Comparison of ENCODE assay signal across 8 cellular contexts in the genomic region with DNA sequence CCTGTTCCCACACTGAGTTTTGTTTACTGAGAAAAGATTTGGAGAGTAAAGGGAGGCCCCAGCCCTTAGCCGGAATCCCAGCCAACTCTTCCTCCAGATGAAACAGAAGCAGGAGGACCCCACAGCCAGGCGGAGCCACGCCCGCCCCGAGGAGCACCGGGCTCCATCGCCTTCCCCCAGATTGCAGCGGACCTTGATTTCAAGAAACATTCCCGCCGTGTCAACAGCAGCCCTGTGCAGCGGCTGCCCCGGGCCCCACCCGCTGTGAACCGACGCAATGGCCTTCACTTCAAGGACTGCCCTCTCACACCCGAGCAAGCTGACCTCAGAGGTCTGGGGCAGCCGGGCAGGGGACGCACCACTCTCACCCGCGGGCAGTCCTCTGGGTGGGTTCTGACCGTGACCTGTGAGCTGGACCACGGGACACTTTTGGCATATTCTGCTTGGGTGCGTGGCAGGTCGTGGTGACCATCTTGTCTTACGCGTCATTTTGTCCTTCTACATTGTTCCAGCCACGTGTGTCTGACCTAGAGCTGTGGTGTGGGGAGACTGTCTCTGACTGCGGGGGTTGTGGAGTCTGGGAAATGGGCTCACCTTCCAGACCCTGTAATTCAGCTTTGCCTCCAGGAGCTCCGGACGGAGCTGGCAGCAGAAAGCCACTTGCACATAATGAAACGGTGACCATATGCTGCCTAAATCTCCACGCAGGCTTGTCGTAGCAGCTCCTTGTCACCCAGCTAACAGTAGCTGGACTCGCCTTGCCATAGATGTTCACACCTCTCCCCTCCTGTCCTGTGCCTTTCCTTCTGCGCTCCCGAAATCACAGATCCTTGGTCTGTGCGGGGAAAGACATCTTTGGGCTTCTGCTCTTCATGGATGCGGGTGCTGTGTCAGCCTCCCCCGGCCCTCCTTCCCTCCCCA. TPM values are rescaled to one million over a fixed set of nuclear protein-coding genes. Genes with fewer than 3 reads are reported as not detected.
DNase-seq lines count a peak whose midpoint lies in the region; ATAC-seq and TF ChIP-seq lines count a peak whose summit lies in the region.

No MANE protein-coding gene starts in this region.

- peak overlapping the region; percentile 48 for H3K4me2 ChIP-seq in H9 (ENCODE audit: insufficient read depth, insufficient read length, low read length)

- H4K8ac ChIP-seq in H9 (replicated peaks; ENCODE audit: insufficient read length, low read depth, low read length): no peak overlapping the region

- H3K4me1 ChIP-seq in H9 (ENCODE audit: insufficient read depth, low read length): no peaks in the 10 kb centered on the region
- peaks cover 5 to 35% (median 22%) of the 10 kb centered on the region in 9 donors for H3K4me1 ChIP-seq in heart right ventricle
- H3K4me1 ChIP-seq in skeletal muscle tissue (ENCODE audit: control insufficient read depth in 3 of 3, insufficient read depth in 3 of 3, low read length in 3 of 3): peaks cover 11 to 21% (median 16%) of the 10 kb centered on the region in 3 donors

- H2BK5ac ChIP-seq in H9 (ENCODE audit: insufficient read length, low read length): no peak overlapping the region

- H3K23me2 ChIP-seq in H9 (ENCODE audit: insufficient read length, low read depth, low read length, poor library complexity, severe bottlenecking): peaks cover 4% of the 10 kb centered on the region

- H2BK15ac ChIP-seq in H9 (ENCODE audit: low read depth, low read length): no peak overlapping the region

- no peaks in the 10 kb centered on the region for H3K79me1 ChIP-seq in H9 (ENCODE audit: insufficient read depth, low read depth, low read length, poor library complexity, severe bottlenecking)

- H3K27ac Mint-ChIP-seq in H9: no peak overlapping the region
- no peak overlapping the region for H3K27ac Mint-ChIP-seq in activated B cell treated with CpG ODN at 0.5 μM for 24 hours

- peaks cover 78% of the 10 kb centered on the region for H3K27me3 Mint-ChIP-seq in H9 (ENCODE audit: low read depth)
- peaks cover 6% of the 10 kb centered on the region for H3K27me3 Mint-ChIP-seq in activated B cell treated with CpG ODN at 0.5 μM for 24 hours

- peaks cover 2% of the 10 kb centered on the region for H4K20me1 ChIP-seq in H9 (ENCODE audit: control insufficient read depth, insufficient read depth, insufficient read length)

- no peaks in the 10 kb centered on the region; a peak in 2 of 5 replicates for H3K9me3 Mint-ChIP-seq in H9
- H3K9me3 Mint-ChIP-seq in activated B cell treated with CpG ODN at 0.5 μM for 24 hours: no peaks in the 10 kb centered on the region

- no peak overlapping the region for H3K56ac ChIP-seq in H9 (ENCODE audit: insufficient read length, low read depth, low read length)

- H3T11ph ChIP-seq in H9 (ENCODE audit: low read length): no peak overlapping the region

- H2BK120ac ChIP-seq in H9 (ENCODE audit: low read depth, low read length, poor library complexity, severe bottlenecking): no peak overlapping the region

- H3K36me3 Mint-ChIP-seq in H9 (ENCODE audit: insufficient read depth in 1 of 3, low read depth in 3 of 3): no peaks in the 10 kb centered on the region; a peak in 1 of 7 replicates
- no peaks in the 10 kb centered on the region for H3K36me3 Mint-ChIP-seq in activated B cell treated with CpG ODN at 0.5 μM for 24 hours (ENCODE audit: low read depth)

- no peaks in the 10 kb centered on the region for H3K79me2 ChIP-seq in H9 (ENCODE audit: insufficient read depth, low read length)

- TF ChIP-seq CTCF in H9 (conservative IDR thresholded peaks at IDR 0.05) (no peak), activated B cell treated with CpG ODN at 0.5 μM for 24 hours (IDR thresholded peaks at IDR 0.05) (no peak), heart right ventricle (IDR thresholded peaks at IDR 0.05) (no peak)

- no peak overlapping the region for H2AFZ ChIP-seq in H9 (ENCODE audit: low read length)

- no peak overlapping the region for H3K18ac ChIP-seq in H9 (ENCODE audit: insufficient read length, low read depth, low read length)

- peaks cover 22 to 46% of the 10 kb centered on the region in 2 experiments for H3K4me1 Mint-ChIP-seq in H9
- peaks cover 9% of the 10 kb centered on the region for H3K4me1 Mint-ChIP-seq in activated B cell treated with CpG ODN at 0.5 μM for 24 hours

- POLR2A ChIA-PET in activated B cell treated with CpG ODN at 0.5 μM for 24 hours (lab: Charles Lee): interaction anchor here (0.8 to 2.4 kb wide), 5 partner anchors 12 to 137 kb away, joined by 3 to 12 read pairs (median 5); a partner anchor contains a TSS

- intact Hi-C loops in activated B cell treated with CpG ODN at 0.5 μM for 24 hours (cut with micrococcal nuclease) (loop anchor here (1.0 to 2.0 kb wide), 10 partner anchors 27 to 673 kb away; a partner anchor contains a TSS), heart right ventricle (cut with DNase I) (loop anchor here in 7 of 10 donors (2.0 to 10.0 kb wide), 8 partner anchors 59 to 209 kb away; a partner anchor contains a TSS)

- H3K9me3 ChIP-seq in H9 (ENCODE audit: control insufficient read depth, low read depth, low read length) (no peaks in the 10 kb centered on the region), heart right ventricle (no peaks in the 10 kb centered on the region), skeletal muscle tissue (ENCODE audit: control insufficient read depth in 3 of 3, low read length in 3 of 3) (no peaks in the 10 kb centered on the region)

- H3K4me3 ChIP-seq in heart right ventricle (peak overlapping the region; percentile 4 to 55 (median 46)), skeletal muscle tissue (ENCODE audit: low read length in 3 of 3) (peak overlapping the region; percentile 62 to 84 (median 80))

- ATAC-seq in activated B cell treated with CpG ODN at 0.5 μM for 24 hours (ENCODE audit: low read depth): no peak
- peak; percentile 9 to 32 (median 14) for ATAC-seq in heart right ventricle
- no peak for ATAC-seq in GM19395 (IDR thresholded peaks at IDR 0.05; ENCODE audit: unreplicated experiment)

- H3K27me3 ChIP-seq in H9 (ENCODE audit: insufficient read depth, low read length) (peaks cover 6% of the 10 kb centered on the region; the same call in 1 of the 2 replicates), heart right ventricle (no peaks in the 10 kb centered on the region), skeletal muscle tissue (ENCODE audit: control insufficient read depth in 3 of 3, insufficient read depth in 3 of 3, low read length in 3 of 3) (no peaks in the 10 kb centered on the region)

- no peak overlapping the region for H3K23ac ChIP-seq in H9 (ENCODE audit: insufficient read length, low read depth, low read length)

- H3K27ac ChIP-seq in H9 (ENCODE audit: insufficient read length, low read depth, low read length) (no peak overlapping the region), heart right ventricle (peak overlapping the region in 1 of 10 donors; percentile 25), skeletal muscle tissue (ENCODE audit: low read depth, low read length) (peak overlapping the region; percentile 34)

- H3K36me3 ChIP-seq in heart right ventricle: no peaks in the 10 kb centered on the region
- no peaks in the 10 kb centered on the region for H3K36me3 ChIP-seq in skeletal muscle tissue (ENCODE audit: control insufficient read depth in 3 of 3, insufficient read depth in 3 of 3, low read length in 3 of 3)

- no peak overlapping the region for H4K91ac ChIP-seq in H9 (ENCODE audit: insufficient read length, low read depth, low read length)

- CTCF ChIA-PET in activated B cell treated with CpG ODN at 0.5 μM for 24 hours (lab: Charles Lee): interaction anchor here (0.6 to 4.8 kb wide), 37 partner anchors 10 to 672 kb away, joined by 3 to 67 read pairs (median 4); a partner anchor contains a TSS

- H3K4me3 Mint-ChIP-seq in H9: no peak overlapping the region
- H3K4me3 Mint-ChIP-seq in activated B cell treated with CpG ODN at 0.5 μM for 24 hours: peak overlapping the region; percentile 84

- no peak overlapping the region for H4K5ac ChIP-seq in H9 (ENCODE audit: insufficient read length, low read depth, low read length)

- no peak overlapping the region for H3K14ac ChIP-seq in H9 (ENCODE audit: insufficient read depth, low read length)

- H2AK5ac ChIP-seq in H9 (ENCODE audit: insufficient read length, low read length): no peak overlapping the region

- H3K9ac ChIP-seq in H9 (ENCODE audit: extremely low read depth, insufficient read length, low read length) (no peak overlapping the region), skeletal muscle tissue (ENCODE audit: low read depth in 1 of 3, low read length in 3 of 3) (peak overlapping the region; percentile 66 to 82 (median 69))

- no peak for DNase-seq in H9
- no peak for DNase-seq in activated B cell treated with CpG ODN at 0.5 μM for 24 hours
- no peak for DNase-seq in heart right ventricle
- DNase-seq in amniotic stem cell (lab: John Stamatoyannopoulos, UW): no peak
- DNase-seq in NK-92 (lab: John Stamatoyannopoulos, UW; ENCODE audit: unreplicated experiment): no peak
- DNase-seq in stimulated activated CD4-positive, alpha-beta T cell treated with anti-CD3 and anti-CD28 coated beads, Interleukin-4, amount 100 ng/mL, for 24 hours: no peak

- H3K4ac ChIP-seq in H9 (ENCODE audit: low read depth, low read length): no peak overlapping the region

- no peak overlapping the region for H2BK20ac ChIP-seq in H9 (ENCODE audit: low read depth, low read length, poor library complexity, severe bottlenecking)

- H2BK12ac ChIP-seq in H9 (ENCODE audit: insufficient read length, low read depth, low read length): no peak overlapping the region

- WGBS in H9 (ENCODE audit: extremely low coverage, insufficient read length, low lambda C conversion rate): no CpG with 5 or more reads among the region's 39 CpGs
- WGBS in heart right ventricle, 2 donors: 69% methylated on average over 39 of the region's 39 CpGs

RNA-seq across cellular contexts. Expression of a gene that starts 32.0 kb away (rescaled TPM):
- total RNA-seq in H9 (2021) (0.13 TPM in 2 replicates), activated B cell treated with CpG ODN at 0.5 μM for 24 hours (not detected in 2 replicates), heart right ventricle (1 to 10 TPM in 9 of 10 donors, under 1 TPM in 1; 0.89 to 9.2 (median 2.5) TPM), skeletal muscle tissue (1.0 TPM)
- polyA plus RNA-seq in heart right ventricle: 1 to 10 TPM; 3.6 to 5.9 TPM

Comparison
In these comparisons a context has a peak if more than half of its experiments do, and no peak if none do; other contexts are left out.
1. ATAC-seq: peak in heart right ventricle (8 of 8); none in activated B cell treated with CpG ODN at 0.5 μM for 24 hours (single experiment) and GM19395 (single experiment).